12 cellular contexts compared by ENCODE assay signal in genomic region chr3:33050084-33050653, GRCh38.
"Had no signal": no experiment of that assay in that cellular context is flagged by ENCODE, and none has a peak within 500 bp of the region (broad histone marks: within the 10 kb centered on the region; RNA-seq: fewer than 3 reads in every experiment).

No MANE protein-coding gene starts in this region.

- H3K9me3 Mint-ChIP-seq: activated naive CD8-positive, alpha-beta T cell treated with anti-CD3 and anti-CD28 coated beads for 36 hours; endodermal cell had no signal

- H3K27me3 Mint-ChIP-seq: activated naive CD8-positive, alpha-beta T cell treated with anti-CD3 and anti-CD28 coated beads for 36 hours had no signal

- DNase-seq: activated effector memory CD4-positive, alpha-beta T cell treated with Interleukin-2 at 50 U/mL for 16 hours; activated naive CD8-positive, alpha-beta T cell treated with anti-CD3 and anti-CD28 coated beads for 36 hours; brain microvascular endothelial cell; cerebellar nuclear complex; dermis blood vessel endothelial cell; endodermal cell; erythroblast; left ventricle myocardium superior; posterior cingulate gyrus; stimulated activated CD4-positive, alpha-beta T cell treated with anti-CD3 and anti-CD28 coated beads, Interleukin-15, amount 100 ng/mL, for 24 hours; stimulated activated CD4-positive, alpha-beta T cell treated with anti-CD3 and anti-CD28 coated beads, Interleukin-4, amount 100 ng/mL, for 4 hours; uterus had no signal

- ATAC-seq: left ventricle myocardium superior had no signal

- H3K4me3 Mint-ChIP-seq: activated naive CD8-positive, alpha-beta T cell treated with anti-CD3 and anti-CD28 coated beads for 36 hours; endodermal cell had no signal

- H3K27ac Mint-ChIP-seq: activated naive CD8-positive, alpha-beta T cell treated with anti-CD3 and anti-CD28 coated beads for 36 hours; endodermal cell had no signal
